18 cellular contexts compared by ENCODE assay signal in the genomic region with DNA sequence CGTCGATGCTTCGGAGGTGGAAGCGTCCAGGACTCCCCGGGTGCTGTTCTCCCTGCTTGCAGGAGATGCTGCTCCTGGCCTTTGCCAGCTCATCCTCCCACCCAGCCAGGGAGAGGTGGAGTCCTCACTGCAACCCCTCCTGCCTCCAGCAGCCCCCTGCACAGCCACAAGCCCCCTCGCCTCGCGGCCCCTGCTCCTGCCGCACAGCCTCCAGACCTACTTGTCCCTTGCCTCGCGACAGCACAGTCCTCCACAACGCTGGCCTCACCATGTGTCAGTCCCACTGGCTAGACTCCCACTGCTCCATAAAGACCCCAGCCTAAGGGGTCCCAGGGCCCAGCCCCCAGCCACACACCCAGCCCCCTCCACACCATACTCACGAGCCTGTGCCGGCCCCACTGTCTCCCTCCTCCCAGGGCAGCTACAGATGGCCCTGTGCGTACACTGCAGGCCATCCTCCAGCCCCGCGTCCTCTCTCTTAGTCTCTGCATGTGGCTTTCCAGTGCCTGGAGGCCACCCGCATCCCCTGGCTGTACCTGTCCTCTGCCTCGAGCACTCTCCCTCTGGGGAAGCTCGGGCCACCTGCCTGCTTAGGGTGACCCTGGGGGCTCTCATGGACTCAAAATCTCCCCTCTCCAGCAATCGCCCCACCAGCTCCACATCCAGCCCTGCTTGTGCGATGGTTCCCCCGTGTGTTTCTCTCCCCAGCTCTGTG.
A peak's percentile ranks its signal among the peaks of the same experiment; 100 is the strongest.
DNase-seq lines count a peak whose midpoint lies in the region; ATAC-seq and TF ChIP-seq lines count a peak whose summit lies in the region.
"Had no signal": no experiment of that assay in that cellular context is flagged by ENCODE, and none has a peak within 500 bp of the region (broad histone marks: within the 10 kb centered on the region; RNA-seq: fewer than 3 reads in every experiment).

No MANE protein-coding gene starts in this region.

- H3K27me3 ChIP-seq in BLaER1 (no peaks in the 10 kb centered on the region), GM23338 (ENCODE audit: insufficient read depth) (no peaks in the 10 kb centered on the region), neural progenitor cell (no peaks in the 10 kb centered on the region)

- H3K79me2 ChIP-seq in GM23338 (replicated peaks; ENCODE audit: insufficient read depth) (no peaks in the 10 kb centered on the region), neural progenitor cell (ENCODE audit: low read depth) (no peaks in the 10 kb centered on the region)

- peaks cover 23% of the 10 kb centered on the region for H3K4me1 Mint-ChIP-seq in GM23338
- peaks cover 37% of the 10 kb centered on the region for H3K4me1 Mint-ChIP-seq in neural progenitor cell
- H3K4me1 Mint-ChIP-seq: B cell; CD4-positive, CD25-positive, alpha-beta regulatory T cell had no signal

- H3K4me3 ChIP-seq in BLaER1: no peak overlapping the region
- no peak overlapping the region for H3K4me3 ChIP-seq in GM23338
- no peak overlapping the region for H3K4me3 ChIP-seq in neural progenitor cell
- H3K4me3 ChIP-seq: GM12878 had no signal

- H3K9ac ChIP-seq in BLaER1: no peak overlapping the region
- no peak overlapping the region for H3K9ac ChIP-seq in neural progenitor cell

- no peak for TF ChIP-seq CTCF in GM23338 (conservative IDR thresholded peaks at IDR 0.05; ENCODE audit: low read depth in 2 of 2)
- TF ChIP-seq CTCF in VCaP (conservative IDR thresholded peaks at IDR 0.05): no peak
- TF ChIP-seq CTCF in neural progenitor cell (IDR thresholded peaks at IDR 0.05): no peak

- H3K27me3 Mint-ChIP-seq in GM23338 (ENCODE audit: insufficient read depth, low read depth, poor library complexity): peaks cover 6% of the 10 kb centered on the region
- peaks cover 5% of the 10 kb centered on the region for H3K27me3 Mint-ChIP-seq in neural progenitor cell (ENCODE audit: insufficient read depth, low read depth)

- no peaks in the 10 kb centered on the region for H3K9me2 ChIP-seq in GM23338 (ENCODE audit: insufficient read depth)

- H3K4me2 ChIP-seq in BLaER1 (peak overlapping the region; percentile 78), GM23338 (no peak overlapping the region), neural progenitor cell (no peak overlapping the region)

- ATAC-seq in GM23338 (no peak), GM21737 (IDR thresholded peaks at IDR 0.05; ENCODE audit: unreplicated experiment) (no peak), GM18520 (IDR thresholded peaks at IDR 0.05; ENCODE audit: unreplicated experiment) (no peak)
- ATAC-seq: GM12878, HepG2 had no signal

- H3K4me3 Mint-ChIP-seq in GM23338 (no peak overlapping the region), neural progenitor cell (no peak overlapping the region)
- H3K4me3 Mint-ChIP-seq: B cell; CD4-positive, CD25-positive, alpha-beta regulatory T cell had no signal

- H3K4me1 ChIP-seq in BLaER1 (peaks cover 67% of the 10 kb centered on the region), GM23338 (ENCODE audit: insufficient read depth) (peaks cover 16% of the 10 kb centered on the region; the same call in 1 of the 2 replicates), neural progenitor cell (peaks cover 30% of the 10 kb centered on the region)

- H4K20me1 ChIP-seq in BLaER1: 0 out of 2 replicates have a peak, but pooled peaks cover 9% of the 10 kb centered on the region
- no peaks in the 10 kb centered on the region for H4K20me1 ChIP-seq in GM23338 (replicated peaks; ENCODE audit: insufficient read depth)
- peaks cover 10% of the 10 kb centered on the region for H4K20me1 ChIP-seq in neural progenitor cell (ENCODE audit: low read depth)

- H2AFZ ChIP-seq in GM23338 (no peak overlapping the region), neural progenitor cell (replicated peaks) (no peak overlapping the region)

- H3K9me3 Mint-ChIP-seq in GM23338 (no peaks in the 10 kb centered on the region), neural progenitor cell (no peaks in the 10 kb centered on the region)

- H3K9me3 ChIP-seq in BLaER1: no peaks in the 10 kb centered on the region
- no peaks in the 10 kb centered on the region for H3K9me3 ChIP-seq in neural progenitor cell (ENCODE audit: low read depth)

- H3K36me3 Mint-ChIP-seq in GM23338 (ENCODE audit: low read depth) (no peaks in the 10 kb centered on the region), neural progenitor cell (peaks cover 4% of the 10 kb centered on the region)
- H3K36me3 Mint-ChIP-seq: CD4-positive, CD25-positive, alpha-beta regulatory T cell had no signal

- 0 out of 2 replicates have a peak overlapping the region, but pooled peaks have one; percentile 41 for H3K27ac Mint-ChIP-seq in GM23338
- H3K27ac Mint-ChIP-seq in neural progenitor cell: peak overlapping the region; percentile 34
- H3K27ac Mint-ChIP-seq: B cell; CD4-positive, CD25-positive, alpha-beta regulatory T cell had no signal

- no peak for DNase-seq in GM23338 (ENCODE audit: low spot score)
- DNase-seq in neural progenitor cell (ENCODE audit: low spot score): no peak
- DNase-seq in ecto neural progenitor cell (ENCODE audit: low spot score): no peak
- DNase-seq: CD4-positive, CD25-positive, alpha-beta regulatory T cell; DMS 273 treated with DMSO at 0.1 percent for 48 hours; DND-41; HCEC 1CT; KG1; NCI-H2029 treated with DMSO at 0.1 percent for 48 hours; OCI-M1; Right ventricle myocardium superior had no signal

- H3K36me3 ChIP-seq in BLaER1: no peaks in the 10 kb centered on the region
- no peaks in the 10 kb centered on the region for H3K36me3 ChIP-seq in GM23338 (ENCODE audit: insufficient read depth)
- no peaks in the 10 kb centered on the region for H3K36me3 ChIP-seq in neural progenitor cell

- H3F3A ChIP-seq in GM23338 (replicated peaks; ENCODE audit: low read depth) (no peaks in the 10 kb centered on the region; the same call in 1 of the 2 replicates), neural progenitor cell (ENCODE audit: low read depth) (no peaks in the 10 kb centered on the region)

- no peak overlapping the region for H3K27ac ChIP-seq in BLaER1
- no peak overlapping the region for H3K27ac ChIP-seq in GM23338 (ENCODE audit: low read depth)
- peak overlapping the region; percentile 90; the same call in 1 of the 2 replicates for H3K27ac ChIP-seq in VCaP
- peak overlapping the region; percentile 22 for H3K27ac ChIP-seq in neural progenitor cell

TF ChIP-seq in GM23338, 12 proteins besides CTCF, POLR2A, EP300 and RAD21 (continues in another document):
- TF ChIP-seq ZNF114 (CRISPR knock-in tag; IDR thresholded peaks at IDR 0.05): no peak
- TF ChIP-seq EZH2phosphoT487 (IDR thresholded peaks at IDR 0.05; ENCODE audit: unreplicated experiment): no peak
- no peak for TF ChIP-seq STAT1 (IDR thresholded peaks at IDR 0.05; ENCODE audit: unreplicated experiment)
- no peak for TF ChIP-seq JUNB (IDR thresholded peaks at IDR 0.05; ENCODE audit: unreplicated experiment)
- no peak for TF ChIP-seq ZNF331 (CRISPR knock-in tag; IDR thresholded peaks at IDR 0.05; ENCODE audit: low read depth)
- TF ChIP-seq POLR2AphosphoS5 (IDR thresholded peaks at IDR 0.05; ENCODE audit: low read depth): no peak

Comparison
In these comparisons a context has a peak if more than half of its experiments do, and no peak if none do; other contexts are left out.
1. H3K27ac ChIP-seq: peak in VCaP (single experiment) and neural progenitor cell (single experiment); none in BLaER1 (single experiment) and GM23338 (single experiment).